ENCODE assay signal across 16 cellular contexts in the genomic region with DNA sequence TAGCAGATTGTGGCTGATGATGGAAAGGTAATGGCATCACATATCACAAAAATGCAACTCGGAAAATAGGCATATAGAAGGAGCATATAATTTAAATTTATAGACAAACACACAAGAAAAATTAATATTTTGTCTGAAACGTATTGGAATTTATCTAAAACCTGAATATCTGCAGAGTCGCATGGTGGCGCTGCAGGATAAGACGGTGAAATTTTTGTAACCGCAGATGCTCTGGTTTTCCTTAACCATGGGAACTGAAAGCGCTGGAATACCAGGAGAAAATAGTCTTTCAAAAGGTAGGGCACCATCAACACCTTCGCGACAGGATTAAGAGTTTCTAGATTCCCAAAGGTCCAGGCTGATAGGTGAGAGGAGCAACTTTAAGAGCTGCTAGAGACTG. TPM values are rescaled to one million over a fixed set of nuclear protein-coding genes. Genes with fewer than 3 reads are reported as not detected.
DNase-seq lines count a peak whose midpoint lies in the region; ATAC-seq and TF ChIP-seq lines count a peak whose summit lies in the region.
"Had no signal": no experiment of that assay in that cellular context is flagged by ENCODE, and none has a peak within 500 bp of the region (broad histone marks: within the 10 kb centered on the region; RNA-seq: fewer than 3 reads in every experiment).

No MANE protein-coding gene starts in this region.

- in situ Hi-C loops in brain microvascular endothelial cell (cut with HindIII; ENCODE audit: low pct_ligation_motif_present, low sequenced_read_pairs), result no loop called here

- H3K4me1 ChIP-seq in BE2C (no peaks in the 10 kb centered on the region), tibial nerve (no peaks in the 10 kb centered on the region)
- H3K4me1 ChIP-seq: transverse colon had no signal

- peak; percentile 47 for TF ChIP-seq RAD21 in Ishikawa (IDR thresholded peaks at IDR 0.05; ENCODE audit: low read depth)

- H3K27me3 ChIP-seq in BE2C (no peaks in the 10 kb centered on the region), brain microvascular endothelial cell (replicated peaks) (no peaks in the 10 kb centered on the region), tibial nerve (no peaks in the 10 kb centered on the region)
- H3K27me3 ChIP-seq: transverse colon had no signal

- TF ChIP-seq CTCF in BE2C (IDR thresholded peaks at IDR 0.05; ENCODE audit: low read depth, low read length) (peak; percentile 76), brain microvascular endothelial cell (IDR thresholded peaks at IDR 0.05; ENCODE audit: low read depth, low read length, missing control alignments) (peak; percentile 19), tibial nerve (IDR thresholded peaks at IDR 0.05) (no peak)

- H3K4me3 ChIP-seq in BE2C (ENCODE audit: low read depth, low read length) (peak overlapping the region; percentile 63), brain microvascular endothelial cell (ENCODE audit: low read depth, low read length) (no peak overlapping the region), tibial nerve (peak overlapping the region in 1 of 4 donors; percentile 9)

- ATAC-seq in HG03135 (IDR thresholded peaks at IDR 0.05; ENCODE audit: unreplicated experiment), result no peak
- ATAC-seq: natural killer cell treated with Interleukin-12 subunit alpha and Interleukin-12 subunit beta and Interleukin-15 and Interleukin-18, amount 100 ng/mL, for 72 hours had no signal

- DNase-seq in BE2C, result peak; percentile 57
- no peak for DNase-seq in brain microvascular endothelial cell
- peak; percentile 5 to 16 for DNase-seq in lung microvascular endothelial cell (ENCODE audit: low read depth in 2 of 2)
- no peak for DNase-seq in tibial nerve (ENCODE audit: low spot score in 2 of 2)
- DNase-seq in inferior parietal cortex (ENCODE audit: extremely low spot score), result no peak
- DNase-seq in SHP77 treated with DMSO at 0.1 percent for 48 hours (lab: John Stamatoyannopoulos, UW), result no peak
- DNase-seq: activated CD8-positive, alpha-beta memory T cell treated with anti-CD3 and anti-CD28 coated beads for 24 hours; amniotic stem cell; GOT3; hippocampal formation; NCI-H1105; stimulated activated CD4-positive, alpha-beta T cell treated with anti-CD3 and anti-CD28 coated beads, Interleukin-4, amount 100 ng/mL, for 24 hours; transverse colon had no signal

- no peaks in the 10 kb centered on the region for H3K9me3 ChIP-seq in BE2C
- H3K9me3 ChIP-seq in tibial nerve, result peaks cover 4 to 96% (median 47%) of the 10 kb centered on the region in 4 donors

- H3K36me3 ChIP-seq in BE2C, result no peaks in the 10 kb centered on the region
- H3K36me3 ChIP-seq in brain microvascular endothelial cell (replicated peaks), result no peaks in the 10 kb centered on the region
- peaks cover 0 to 10% (median 0%) of the 10 kb centered on the region in 3 donors for H3K36me3 ChIP-seq in tibial nerve
- H3K36me3 ChIP-seq: transverse colon had no signal

- H3K27ac ChIP-seq in brain microvascular endothelial cell (no peak overlapping the region), tibial nerve (no peak overlapping the region)
- H3K27ac ChIP-seq: transverse colon had no signal

- no peak for TF ChIP-seq POLR2A in tibial nerve (IDR thresholded peaks at IDR 0.05)

- TF ChIP-seq EP300 in Ishikawa (IDR thresholded peaks at IDR 0.05; ENCODE audit: borderline replicate concordance), result no peak
- no peak for TF ChIP-seq EP300 in tibial nerve (IDR thresholded peaks at IDR 0.05)

- 5 to 9% methylated on average over 9 of the region's 9 CpGs for WGBS in tibial nerve, 2 donors

TF ChIP-seq in Ishikawa, 13 proteins besides CTCF, POLR2A, EP300 and RAD21:
- no peak for TF ChIP-seq NFIC (IDR thresholded peaks at IDR 0.05)
- TF ChIP-seq TEAD4 (IDR thresholded peaks at IDR 0.05), result no peak
- no peak for TF ChIP-seq USF1 (IDR thresholded peaks at IDR 0.05)
- TF ChIP-seq TCF12 (IDR thresholded peaks at IDR 0.05; ENCODE audit: low read depth), result no peak
- TF ChIP-seq REST (IDR thresholded peaks at IDR 0.05; ENCODE audit: low read depth), result no peak
- TF ChIP-seq CEBPB (IDR thresholded peaks at IDR 0.05), result no peak
- TF ChIP-seq EGR1 (IDR thresholded peaks at IDR 0.05), result no peak
- TF ChIP-seq ZBTB7A (IDR thresholded peaks at IDR 0.05; ENCODE audit: low read depth), result no peak
- no peak for TF ChIP-seq TAF1 (IDR thresholded peaks at IDR 0.05; ENCODE audit: low read depth)
- no peak for TF ChIP-seq FOXM1 (IDR thresholded peaks at IDR 0.05; ENCODE audit: borderline replicate concordance, low read depth)
- TF ChIP-seq CREB1 (IDR thresholded peaks at IDR 0.05; ENCODE audit: low read depth), result no peak

RNA-seq across cellular contexts. Expression of gene PCDHB14, which starts 11.0 kb away (rescaled TPM):
- 8.3 TPM for polyA plus RNA-seq in BE2C (2012; ENCODE audit: insufficient read depth, insufficient read length, low read depth)
- 1.1 and 1.4 TPM in 2 replicates for total RNA-seq in lung microvascular endothelial cell
- 10 to 100 TPM in 2 of 4 donors, 1 to 10 TPM in 2; 6.6 to 13.0 (median 10.3) TPM for total RNA-seq in tibial nerve
- total RNA-seq: natural killer cell treated with Interleukin-12 subunit alpha and Interleukin-12 subunit beta and Interleukin-15 and Interleukin-18, amount 100 ng/mL, for 72 hours had no signal

RNA-seq across cellular contexts. Expression of gene PCDHB15, which starts 11.1 kb away (rescaled TPM):
- 7.6 TPM for polyA plus RNA-seq in BE2C (2012; ENCODE audit: insufficient read depth, insufficient read length, low read depth)
- total RNA-seq in lung microvascular endothelial cell (0.44 and 1.4 TPM in 2 replicates), tibial nerve (1 to 10 TPM; 5.4 to 7.6 (median 6.4) TPM)
- total RNA-seq: natural killer cell treated with Interleukin-12 subunit alpha and Interleukin-12 subunit beta and Interleukin-15 and Interleukin-18, amount 100 ng/mL, for 72 hours had no signal

RNA-seq across cellular contexts. Expression of gene PCDHB13, which starts 20.4 kb away (rescaled TPM):
- polyA plus RNA-seq in BE2C (2012; ENCODE audit: insufficient read depth, insufficient read length, low read depth), result 0.26 TPM
- total RNA-seq in lung microvascular endothelial cell (0.87 and 2.6 TPM in 2 replicates), tibial nerve (1 to 10 TPM; 8.2 to 9.8 (median 9.2) TPM)

RNA-seq across cellular contexts. Expression of gene PCDHB12, which starts 25.6 kb away (rescaled TPM):
- 0.76 TPM for polyA plus RNA-seq in BE2C (2012; ENCODE audit: insufficient read depth, insufficient read length, low read depth)
- total RNA-seq in lung microvascular endothelial cell, result 0.44 and 1.4 TPM in 2 replicates
- 10 to 100 TPM in 3 of 4 donors, 1 to 10 TPM in 1; 5.7 to 12.6 (median 12.2) TPM for total RNA-seq in tibial nerve
- total RNA-seq: natural killer cell treated with Interleukin-12 subunit alpha and Interleukin-12 subunit beta and Interleukin-15 and Interleukin-18, amount 100 ng/mL, for 72 hours had no signal

RNA-seq across cellular contexts. Expression of gene PCDHB11, which starts 34.7 kb away (rescaled TPM):
- 0.19 TPM for polyA plus RNA-seq in BE2C (2012; ENCODE audit: insufficient read depth, insufficient read length, low read depth)
- total RNA-seq in lung microvascular endothelial cell (0.44 and 1.8 TPM in 2 replicates), tibial nerve (1 to 10 TPM; 6.9 to 8.6 (median 7.6) TPM)
- total RNA-seq: natural killer cell treated with Interleukin-12 subunit alpha and Interleukin-12 subunit beta and Interleukin-15 and Interleukin-18, amount 100 ng/mL, for 72 hours had no signal

Comparison
In these comparisons a context has a peak if more than half of its experiments do, and no peak if none do; other contexts are left out.
1. DNase-seq: peak in BE2C (single experiment) and lung microvascular endothelial cell (2 of 2); none in brain microvascular endothelial cell (single experiment), tibial nerve (0 of 2), inferior parietal cortex (single experiment) and SHP77 treated with DMSO at 0.1 percent for 48 hours (single experiment).
2. CTCF ChIP-seq: peak in BE2C (single experiment) and brain microvascular endothelial cell (single experiment); none in tibial nerve (0 of 5).